In the genomic region with DNA sequence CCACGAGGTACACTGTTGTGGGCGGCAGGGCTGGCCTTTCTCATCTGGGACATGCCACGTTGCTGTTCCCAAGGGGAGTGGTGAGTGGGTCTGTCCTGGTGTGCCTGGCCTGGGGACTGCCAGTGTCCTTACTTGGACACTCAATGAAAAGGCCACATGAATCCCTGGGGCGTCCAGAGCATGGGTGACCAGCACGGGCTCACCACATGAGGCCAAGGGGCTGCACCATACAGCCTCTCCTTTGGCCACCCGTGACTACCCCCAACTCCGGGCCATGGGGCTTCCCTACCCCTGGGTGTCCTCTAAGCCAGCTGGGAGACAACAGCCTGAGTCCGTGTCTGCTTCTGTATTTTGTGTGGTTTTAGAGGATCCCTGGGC, we compare ENCODE assay signal across 11 cellular contexts. TPM values are rescaled to one million over a fixed set of nuclear protein-coding genes. Genes with fewer than 3 reads are reported as not detected.
DNase-seq lines count a peak whose midpoint lies in the region; ATAC-seq, FAIRE-seq and TF ChIP-seq lines count a peak whose summit lies in the region.
"Had no signal": no experiment of that assay in that cellular context is flagged by ENCODE, and none has a peak within 500 bp of the region (broad histone marks: within the 10 kb centered on the region; RNA-seq: fewer than 3 reads in every experiment).

No MANE protein-coding gene starts in this region.

- TF ChIP-seq POLR2A in body of pancreas (IDR thresholded peaks at IDR 0.05) (no peak), prostate gland (IDR thresholded peaks at IDR 0.05) (no peak)

- FAIRE-seq in urothelium cell line (lab: Jason Lieb, UNC): no peak
- FAIRE-seq: GM19239 had no signal

- intact Hi-C loops in body of pancreas (cut with DNase I): no loop called here
- intact Hi-C loops in prostate gland (cut with DNase I): no loop called here

- peak overlapping the region in 9 of 11 experiments; percentile 10 to 60 (median 37); a peak in 11 of 22 replicates for H3K9ac ChIP-seq in BLaER1 treated with 17β-estradiol and CSF1 and Interleukin-3, amounts not matched to agents 10 nM and 100 nM
- H3K9ac ChIP-seq: neural progenitor cell had no signal

- WGBS in body of pancreas, 2 donors: 40 to 87% methylated on average over 1 to 7 of the region's 8 CpGs
- WGBS in prostate gland: 80% methylated on average over 8 of the region's 8 CpGs

- H3K9me3 ChIP-seq in BLaER1 treated with 17β-estradiol and CSF1 and Interleukin-3, amounts not matched to agents 10 nM and 100 nM (replicated peaks in 1 of 11): no peaks in the 10 kb centered on the region
- H3K9me3 ChIP-seq in body of pancreas (no peaks in the 10 kb centered on the region), prostate gland (no peaks in the 10 kb centered on the region)
- H3K9me3 ChIP-seq: HAP-1, SJCRH30, vagina had no signal

- H4K20me1 ChIP-seq in BLaER1 treated with 17β-estradiol and CSF1 and Interleukin-3, amounts not matched to agents 10 nM and 100 nM: peaks cover 52 to 100% (median 70%) of the 10 kb centered on the region in 11 experiments; a peak in 21 of 22 replicates

- peak overlapping the region; percentile 3 to 75 (median 32); a peak in 13 of 22 replicates for H3K4me2 ChIP-seq in BLaER1 treated with 17β-estradiol and CSF1 and Interleukin-3, amounts not matched to agents 10 nM and 100 nM

- H3K36me3 ChIP-seq in BLaER1 treated with 17β-estradiol and CSF1 and Interleukin-3, amounts not matched to agents 10 nM and 100 nM: peaks cover 41 to 71% (median 59%) of the 10 kb centered on the region in 11 experiments
- H3K36me3 ChIP-seq in body of pancreas (replicated peaks in 1 of 2; ENCODE audit: insufficient read depth in 1 of 2, low read depth in 2 of 2) (no peaks in the 10 kb centered on the region), prostate gland (peaks cover 0 to 2% of the 10 kb centered on the region in 2 donors)
- H3K36me3 ChIP-seq: neural progenitor cell had no signal

- H3K27me3 ChIP-seq in BLaER1 treated with 17β-estradiol and CSF1 and Interleukin-3, amounts not matched to agents 10 nM and 100 nM: no peaks in the 10 kb centered on the region
- H3K27me3 ChIP-seq in body of pancreas (no peaks in the 10 kb centered on the region), prostate gland (replicated peaks; ENCODE audit: insufficient read depth) (no peaks in the 10 kb centered on the region)
- H3K27me3 ChIP-seq: neural progenitor cell, SJCRH30, vagina had no signal

- peak overlapping the region in 6 of 11 experiments; percentile 3 to 48 (median 20); a peak in 4 of 22 replicates for H3K27ac ChIP-seq in BLaER1 treated with 17β-estradiol and CSF1 and Interleukin-3, amounts not matched to agents 10 nM and 100 nM
- H3K27ac ChIP-seq in body of pancreas (peak overlapping the region; percentile 86 to 92 (median 89)), prostate gland (peak overlapping the region; percentile 80 to 86)
- H3K27ac ChIP-seq: neural progenitor cell, SJCRH30 had no signal

- DNase-seq in body of pancreas (no peak), prostate gland (ENCODE audit: low spot score) (no peak), urothelium cell line (ENCODE audit: low spot score) (no peak), DMS 273 treated with DMSO at 0.1 percent for 48 hours (lab: John Stamatoyannopoulos, UW) (no peak)
- no peak for DNase-seq in stimulated activated CD8-positive, alpha-beta memory T cell treated with anti-CD3 and anti-CD28 coated beads, Interleukin-4, amount 100 ng/mL, for 48 hours

- no peak for ATAC-seq in body of pancreas

- peaks cover 45 to 76% (median 59%) of the 10 kb centered on the region in 10 experiments for H3K4me1 ChIP-seq in BLaER1 treated with 17β-estradiol and CSF1 and Interleukin-3, amounts not matched to agents 10 nM and 100 nM
- H3K4me1 ChIP-seq in body of pancreas (peaks cover 58% of the 10 kb centered on the region), prostate gland (replicated peaks) (peaks cover 16% of the 10 kb centered on the region)

- TF ChIP-seq CTCF in body of pancreas (IDR thresholded peaks at IDR 0.05): no peak
- no peak for TF ChIP-seq CTCF in prostate gland (IDR thresholded peaks at IDR 0.05)

- H3K4me3 ChIP-seq in BLaER1 treated with 17β-estradiol and CSF1 and Interleukin-3, amounts not matched to agents 10 nM and 100 nM: no peak overlapping the region
- H3K4me3 ChIP-seq in body of pancreas (no peak overlapping the region), prostate gland (no peak overlapping the region)
- H3K4me3 ChIP-seq: HAP-1, neural progenitor cell, SJCRH30 had no signal

RNA-seq across cellular contexts. Expression of a gene that starts 20.2 kb away (rescaled TPM):
- 10 to 100 TPM; 22.1 to 23.6 TPM for total RNA-seq in body of pancreas
- total RNA-seq in prostate gland: 10 to 100 TPM; 62.1 to 84.5 TPM

RNA-seq across cellular contexts. Expression of a gene that starts 20.3 kb away (rescaled TPM):
- total RNA-seq in body of pancreas (10 to 100 TPM; 85.6 to 98.2 TPM), prostate gland (100 to 1,000 TPM; 456 to 513 TPM)

RNA-seq across cellular contexts. Expression of a gene that starts 54.8 kb away (rescaled TPM):
- 100 to 1,000 TPM in 1 of 2 donors, 10 to 100 TPM in 1; 36.6 to 150 TPM for total RNA-seq in body of pancreas
- 10 to 100 TPM; 39.6 to 65.9 TPM for total RNA-seq in prostate gland

RNA-seq across cellular contexts. Expression of a gene that starts 59.1 kb away (rescaled TPM):
- 10 to 100 TPM; 10.5 to 19.7 TPM for total RNA-seq in body of pancreas
- 10 to 100 TPM; 34.3 to 40.1 TPM for total RNA-seq in prostate gland

Comparison
In these comparisons a context has a peak if more than half of its experiments do, and no peak if none do; other contexts are left out.
1. H3K27ac ChIP-seq: peak in every context shown above with its lines; median percentile 89 in body of pancreas; 83 in prostate gland; 20 in BLaER1 treated with 17β-estradiol and CSF1 and Interleukin-3, amounts not matched to agents 10 nM and 100 nM.
2. RNA of a gene that starts 20.3 kb away (total RNA-seq): 456 to 513 TPM in prostate gland; 85.6 to 98.2 TPM in body of pancreas; every median in the first group is over 4 times any median in the second.